10 cellular contexts compared by ENCODE assay signal in genomic region chr6:136737343-136738177, GRCh38. TPM values are rescaled to one million over a fixed set of nuclear protein-coding genes. Genes with fewer than 3 reads are reported as not detected.
DNase-seq lines count a peak whose midpoint lies in the region; ATAC-seq, FAIRE-seq and TF ChIP-seq lines count a peak whose summit lies in the region.
"Had no signal": no experiment of that assay in that cellular context is flagged by ENCODE, and none has a peak within 500 bp of the region (broad histone marks: within the 10 kb centered on the region; RNA-seq: fewer than 3 reads in every experiment).

No MANE protein-coding gene starts in this region.

- no peak for TF ChIP-seq POLR2A in thyroid gland (IDR thresholded peaks at IDR 0.05)

- H3K27me3 ChIP-seq in dorsolateral prefrontal cortex (no peaks in the 10 kb centered on the region), left lung (no peaks in the 10 kb centered on the region), thyroid gland (no peaks in the 10 kb centered on the region)

- WGBS in thyroid gland, 2 donors, result 81 to 82% methylated on average over 8 of the region's 8 CpGs

- no peak for TF ChIP-seq CTCF in dorsolateral prefrontal cortex (IDR thresholded peaks at IDR 0.05 in 54 of 56, conservative IDR thresholded peaks at IDR 0.05 in 2 of 56; ENCODE audit: low read depth in 1 of 56, partially characterized antibody in 56 of 56)
- no peak for TF ChIP-seq CTCF in left lung (IDR thresholded peaks at IDR 0.05)
- TF ChIP-seq CTCF in thyroid gland (IDR thresholded peaks at IDR 0.05), result no peak

- H3K27ac ChIP-seq in dorsolateral prefrontal cortex, result peak overlapping the region in 50 of 59 donors; percentile 1 to 87 (median 68)
- H3K27ac ChIP-seq in left lung, result peak overlapping the region; percentile 46 to 67
- H3K27ac ChIP-seq in thyroid gland, result peak overlapping the region in 2 of 3 donors; percentile 21 to 34
- H3K27ac ChIP-seq: SK-N-MC had no signal

- H3K4me1 ChIP-seq in left lung (peaks cover 10 to 30% of the 10 kb centered on the region in 2 donors), thyroid gland (peaks cover 26 to 32% of the 10 kb centered on the region in 2 donors)

- H3K36me3 ChIP-seq in left lung (no peaks in the 10 kb centered on the region), thyroid gland (no peaks in the 10 kb centered on the region)

- peak overlapping the region in 6 of 59 donors; percentile 1 to 23 (median 10) for H3K4me3 ChIP-seq in dorsolateral prefrontal cortex
- H3K4me3 ChIP-seq in left lung, result no peak overlapping the region
- no peak overlapping the region for H3K4me3 ChIP-seq in thyroid gland (replicated peaks in 1 of 3)
- H3K4me3 ChIP-seq: SK-N-MC had no signal

- ATAC-seq in left lung (peak; percentile 58), HG03025 (IDR thresholded peaks at IDR 0.05; ENCODE audit: low FRiP score, unreplicated experiment) (no peak)

- FAIRE-seq in RCC 7860 (lab: Jason Lieb, UNC), result no peak

- no peaks in the 10 kb centered on the region for H3K9me3 ChIP-seq in left lung
- H3K9me3 ChIP-seq in thyroid gland, result no peaks in the 10 kb centered on the region

- intact Hi-C loops in dorsolateral prefrontal cortex (cut with DNase I) (no loop called here), left lung (cut with DNase I) (no loop called here), thyroid gland (cut with DNase I) (no loop called here)

- DNase-seq in OCI-M2 (lab: John Stamatoyannopoulos, UW; ENCODE audit: unreplicated experiment), result peak; percentile 91
- DNase-seq in dorsolateral prefrontal cortex, result no peak
- no peak for DNase-seq in left lung
- no peak for DNase-seq in thyroid gland
- no peak for DNase-seq in DMS53 treated with DMSO at 0.1 percent for 48 hours (lab: John Stamatoyannopoulos, UW; ENCODE audit: unreplicated experiment)
- DNase-seq in NK-92 treated with Interleukin-12 subunit alpha and Interleukin-12 subunit beta, amount 100 ng/mL, for 24 hours (lab: John Stamatoyannopoulos, UW), result no peak
- DNase-seq in RCC 7860 (ENCODE audit: low spot score), result no peak
- DNase-seq: NCI-H510A had no signal

RNA-seq across cellular contexts. Expression of gene MAP3K5, which starts 54.7 kb away (rescaled TPM):
- total RNA-seq in dorsolateral prefrontal cortex, result 10 to 100 TPM; 26.2 to 70.0 (median 45.3) TPM
- total RNA-seq in left lung, result 10 to 100 TPM; 20.9 to 27.7 TPM
- 10 to 100 TPM; 28.1 to 68.0 (median 46.5) TPM for total RNA-seq in thyroid gland
